In the genomic region with DNA sequence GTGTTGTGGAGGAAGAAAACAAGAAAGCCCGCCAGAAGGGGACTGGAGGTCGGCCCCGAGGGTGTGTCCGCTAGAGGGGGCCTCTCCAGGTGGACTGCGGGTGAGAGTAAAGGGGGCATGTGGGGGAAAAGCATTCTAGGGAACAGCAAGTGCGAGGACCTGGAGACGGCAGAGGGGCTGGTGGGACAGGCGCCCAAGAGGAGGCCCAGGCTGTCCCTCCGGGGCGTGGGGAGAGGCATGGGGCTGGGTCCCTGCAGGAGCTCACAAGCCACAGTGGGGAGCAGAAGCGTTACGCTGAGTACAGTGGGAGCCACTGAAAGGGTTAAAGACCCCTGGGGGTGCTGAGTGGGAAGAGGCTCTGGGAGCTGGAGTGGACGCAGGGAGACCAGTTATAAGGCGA, we compare ENCODE assay signal across 10 cellular contexts. TPM values are rescaled to one million over a fixed set of nuclear protein-coding genes. Genes with fewer than 3 reads are reported as not detected.
DNase-seq lines count a peak whose midpoint lies in the region; ATAC-seq, FAIRE-seq and TF ChIP-seq lines count a peak whose summit lies in the region.
"Had no signal": no experiment of that assay in that cellular context is flagged by ENCODE, and none has a peak within 500 bp of the region (broad histone marks: within the 10 kb centered on the region; RNA-seq: fewer than 3 reads in every experiment).

No MANE protein-coding gene starts in this region.

- H3K4me1 ChIP-seq in H9 (ENCODE audit: insufficient read depth, low read length): no peaks in the 10 kb centered on the region
- H3K4me1 ChIP-seq in adipocyte (ENCODE audit: control insufficient read depth, insufficient read depth, low read length): peaks cover 31% of the 10 kb centered on the region
- peaks cover 52% of the 10 kb centered on the region for H3K4me1 ChIP-seq in HepG2 (ENCODE audit: insufficient read depth, low read length)
- peaks cover 37 to 84% (median 67%) of the 10 kb centered on the region in 6 donors for H3K4me1 ChIP-seq in spleen

- no peak overlapping the region for H2BK5ac ChIP-seq in H9 (ENCODE audit: insufficient read length, low read length)

- H3K27ac ChIP-seq in H9 (ENCODE audit: insufficient read length, low read depth, low read length) (no peak overlapping the region), HepG2 (ENCODE audit: extremely low read length, insufficient read depth, low read length) (no peak overlapping the region), spleen (peak overlapping the region; percentile 66 to 98 (median 91))

- H3K9me3 ChIP-seq in H9 (ENCODE audit: control insufficient read depth, low read depth, low read length) (no peaks in the 10 kb centered on the region), adipocyte (ENCODE audit: control insufficient read depth, low read length) (no peaks in the 10 kb centered on the region), HepG2 (ENCODE audit: low read length) (no peaks in the 10 kb centered on the region), spleen (no peaks in the 10 kb centered on the region)

- H4K8ac ChIP-seq in H9 (replicated peaks; ENCODE audit: insufficient read length, low read depth, low read length): no peak overlapping the region

- POLR2A ChIA-PET in HepG2 (lab: Yijun Ruan, JAX): interaction anchor here (1.1 kb wide), 1 partner anchor 408 kb away, joined by 4 read pairs; no protein-coding TSS in a partner anchor

- H3K23me2 ChIP-seq in H9 (ENCODE audit: insufficient read length, low read depth, low read length, poor library complexity, severe bottlenecking): peaks cover 10% of the 10 kb centered on the region

- no peak overlapping the region for H3K4me3 ChIP-seq in adipocyte (ENCODE audit: low read length)
- no peak overlapping the region for H3K4me3 ChIP-seq in HepG2 (replicated peaks in 1 of 3; ENCODE audit: insufficient read depth in 1 of 3, low read depth in 2 of 3, low read length in 3 of 3)
- peak overlapping the region in 1 of 8 donors; percentile 86 for H3K4me3 ChIP-seq in spleen

- DNase-seq in H9 (no peak), adipocyte (ENCODE audit: low read depth) (no peak), HepG2 (ENCODE audit: low spot score) (no peak), spleen (no peak), UCSD-AML1 (lab: John Stamatoyannopoulos, UW; ENCODE audit: unreplicated experiment) (no peak), SW 1271 (lab: John Stamatoyannopoulos, UW) (no peak)
- DNase-seq: NCI-H1436, T1000 had no signal

- peak overlapping the region; percentile 71 to 85; a peak in 4 of 5 replicates for H3K4me3 Mint-ChIP-seq in H9

- H2AK5ac ChIP-seq in H9 (ENCODE audit: insufficient read length, low read length): no peak overlapping the region

- H3K23ac ChIP-seq in H9 (ENCODE audit: insufficient read length, low read depth, low read length): no peak overlapping the region

- H3K36me3 ChIP-seq in adipocyte (ENCODE audit: control insufficient read depth, insufficient read depth, low read length, severe bottlenecking): no peaks in the 10 kb centered on the region
- H3K36me3 ChIP-seq in HepG2 (replicated peaks in 1 of 2; ENCODE audit: control insufficient read depth in 1 of 2, insufficient read depth in 2 of 2, low read length in 2 of 2): no peaks in the 10 kb centered on the region
- H3K36me3 ChIP-seq in spleen: peaks cover 0 to 11% (median 0%) of the 10 kb centered on the region in 6 donors

- no peak overlapping the region for H3K27ac Mint-ChIP-seq in H9

- H3K9ac ChIP-seq in H9 (ENCODE audit: extremely low read depth, insufficient read length, low read length) (no peak overlapping the region), adipocyte (ENCODE audit: low read length) (peak overlapping the region; percentile 78), HepG2 (ENCODE audit: insufficient read depth, low read depth, low read length) (no peak overlapping the region)

- no peaks in the 10 kb centered on the region for H3K79me1 ChIP-seq in H9 (ENCODE audit: insufficient read depth, low read depth, low read length, poor library complexity, severe bottlenecking)

- H2AFZ ChIP-seq in H9 (ENCODE audit: low read length): no peak overlapping the region
- H2AFZ ChIP-seq in HepG2 (ENCODE audit: low read length): no peak overlapping the region

- no peak overlapping the region for H3T11ph ChIP-seq in H9 (ENCODE audit: low read length)

- CTCF ChIA-PET in HepG2 (lab: Yijun Ruan, JAX; ENCODE audit: low intra/inter-chr PET ratio, low total read pairs): no interaction called here

- TF ChIP-seq RAD21 in HepG2 (CRISPR knock-in tag; IDR thresholded peaks at IDR 0.05): no peak

- H4K20me1 ChIP-seq in H9 (ENCODE audit: control insufficient read depth, insufficient read depth, insufficient read length) (no peaks in the 10 kb centered on the region), HepG2 (ENCODE audit: insufficient read depth, low read length) (no peaks in the 10 kb centered on the region)

- no peak overlapping the region for H2BK20ac ChIP-seq in H9 (ENCODE audit: low read depth, low read length, poor library complexity, severe bottlenecking)

- peaks cover 8 to 26% (median 11%) of the 10 kb centered on the region in 3 experiments for H3K36me3 Mint-ChIP-seq in H9 (ENCODE audit: insufficient read depth in 1 of 3, low read depth in 3 of 3)

- H3K4ac ChIP-seq in H9 (ENCODE audit: low read depth, low read length): no peak overlapping the region

- H3K14ac ChIP-seq in H9 (ENCODE audit: insufficient read depth, low read length): no peak overlapping the region

- TF ChIP-seq EP300 in HepG2 (IDR thresholded peaks at IDR 0.05; ENCODE audit: low read depth in 2 of 2, low read length in 2 of 2): no peak
- TF ChIP-seq EP300 in HepG2 (CRISPR knock-in tag; IDR thresholded peaks at IDR 0.05; ENCODE audit: borderline replicate concordance): no peak

- ATAC-seq in HepG2: no peak
- ATAC-seq in GM19023 (IDR thresholded peaks at IDR 0.05; ENCODE audit: unreplicated experiment): no peak

- H3K79me2 ChIP-seq in H9 (ENCODE audit: insufficient read depth, low read length) (no peaks in the 10 kb centered on the region), HepG2 (ENCODE audit: insufficient read depth, low read length) (no peaks in the 10 kb centered on the region)

- no peak overlapping the region for H2BK15ac ChIP-seq in H9 (ENCODE audit: low read depth, low read length)

- no TSS peak for BruUV-seq in HepG2 (replicated peaks; lab: Mats Ljungman, UMichigan)

- H2BK12ac ChIP-seq in H9 (ENCODE audit: insufficient read length, low read depth, low read length): peak overlapping the region; percentile 41

- no peak for TF ChIP-seq CTCF in H9 (conservative IDR thresholded peaks at IDR 0.05)
- no peak for TF ChIP-seq CTCF in HepG2 (CRISPR knock-in tag; IDR thresholded peaks at IDR 0.05)
- TF ChIP-seq CTCF in spleen (IDR thresholded peaks at IDR 0.05 in 8 of 11, conservative IDR thresholded peaks at IDR 0.05 in 3 of 11): no peak

- H3K4me1 Mint-ChIP-seq in H9: peaks cover 14 to 26% of the 10 kb centered on the region in 2 experiments

- no CpG with 5 or more reads among the region's 14 CpGs for WGBS in H9 (ENCODE audit: extremely low coverage, insufficient read length, low lambda C conversion rate)
- 86% methylated on average over 14 of the region's 14 CpGs for WGBS in HepG2 (ENCODE audit: low lambda C conversion rate)
- WGBS in spleen, 5 donors: 88 to 93% (median 89%) methylated on average over 14 of the region's 14 CpGs

- peaks cover 45% of the 10 kb centered on the region for H3K27me3 Mint-ChIP-seq in H9 (ENCODE audit: low read depth)

- H4K91ac ChIP-seq in H9 (ENCODE audit: insufficient read length, low read depth, low read length): no peak overlapping the region

- no peak overlapping the region for H3K56ac ChIP-seq in H9 (ENCODE audit: insufficient read length, low read depth, low read length)

- in situ Hi-C loops in HepG2 (cut with HindIII; ENCODE audit: extremely low pct_ligation_motif_present, low pct_unique_long_range_greater_than_20kb): no loop called here

- TF ChIP-seq POLR2A in HepG2 (IDR thresholded peaks at IDR 0.05; ENCODE audit: insufficient read depth in 1 of 2, low read depth in 2 of 2, low read length in 2 of 2): no peak
- TF ChIP-seq POLR2A in spleen (IDR thresholded peaks at IDR 0.05): no peak

- H3K9me3 Mint-ChIP-seq in H9: peaks cover 0 to 5% of the 10 kb centered on the region in 2 experiments; a peak in 3 of 5 replicates
- H3K9me3 Mint-ChIP-seq: activated T-helper 2 cell treated with anti-CD3 and anti-CD28 coated beads, Interferon-gamma antibody, Interleukin-2, Interleukin-4, amounts not matched to agents 10 μg/mL and 5 μg/mL and 100 μg/mL, durations not matched to agents 14 hours and 24 hours and 36 hours had no signal

- no peak overlapping the region for H3K18ac ChIP-seq in H9 (ENCODE audit: insufficient read length, low read depth, low read length)

- no peak for FAIRE-seq in HepG2 (lab: Jason Lieb, UNC)

- H4K5ac ChIP-seq in H9 (ENCODE audit: insufficient read length, low read depth, low read length): no peak overlapping the region

- no peaks in the 10 kb centered on the region; the same call in 1 of the 2 replicates for H3K27me3 ChIP-seq in H9 (ENCODE audit: insufficient read depth, low read length)
- H3K27me3 ChIP-seq in adipocyte (replicated peaks; ENCODE audit: control insufficient read depth, insufficient read depth, low read length): no peaks in the 10 kb centered on the region
- peaks cover 7 to 50% of the 10 kb centered on the region in 2 experiments for H3K27me3 ChIP-seq in HepG2 (ENCODE audit: control insufficient read depth in 1 of 2, insufficient read depth in 2 of 2, low read length in 2 of 2)
- H3K27me3 ChIP-seq in spleen (replicated peaks in 1 of 7): peaks cover 0 to 7% (median 0%) of the 10 kb centered on the region in 7 donors

- intact Hi-C loops in HepG2 (cut with micrococcal nuclease; ENCODE audit: unreplicated experiment): no loop called here
- intact Hi-C loops in spleen (cut with DNase I; ENCODE audit: low total_unique reads): no loop called here

- no peak overlapping the region for H2BK120ac ChIP-seq in H9 (ENCODE audit: low read depth, low read length, poor library complexity, severe bottlenecking)

- H3K4me2 ChIP-seq in H9 (ENCODE audit: insufficient read depth, insufficient read length, low read length) (peak overlapping the region; percentile 75), HepG2 (ENCODE audit: low read depth, low read length) (no peak overlapping the region)

RNA-seq across cellular contexts. Expression of gene KLF11, which starts 1.6 kb away (rescaled TPM):
- total RNA-seq in H9 (2021) (15.5 and 18.1 TPM in 2 replicates), HepG2 (2016; rRNA removed; fragmentation: Illumina TruSeq; extraction: Trizol) (2.5 and 3.1 TPM in 2 replicates), spleen (10 to 100 TPM; 18.3 to 46.1 (median 33.5) TPM)
- total RNA-seq in HepG2 (2016; cell fraction: cytosol; rRNA removed; fragmentation: Illumina TruSeq; extraction: Trizol; ENCODE audit: low read depth): 0.53 and 0.71 TPM in 2 replicates
- 2.6 and 2.9 TPM in 2 replicates for total RNA-seq in HepG2 (2016; cell fraction: insoluble cytoplasmic fraction; rRNA removed; fragmentation: Illumina TruSeq; extraction: Trizol)
- 3.0 and 3.1 TPM in 2 replicates for total RNA-seq in HepG2 (2016; cell fraction: membrane; rRNA removed; fragmentation: Illumina TruSeq; extraction: Trizol)
- total RNA-seq in HepG2 (2016; cell fraction: nucleus; rRNA removed; fragmentation: Illumina TruSeq; extraction: Trizol): 2.7 and 3.1 TPM in 2 replicates
- polyA plus RNA-seq in HepG2 (2011; rRNA removed) (11.8 and 16.9 TPM in 2 replicates), spleen (10 to 100 TPM in 1 of 3 donors, 1 to 10 TPM in 2; 5.4 to 13.3 (median 8.0) TPM)
- polyA plus RNA-seq in HepG2 (2011; cell fraction: cytosol; rRNA removed): 5.0 and 9.2 TPM in 2 replicates
- polyA plus RNA-seq in HepG2 (2011; cell fraction: nucleus; rRNA removed): 5.8 and 9.5 TPM in 2 replicates
- 8.7 and 11.2 TPM in 2 replicates for polyA plus RNA-seq in HepG2 (2012)
- polyA plus RNA-seq in HepG2 (2016; cell fraction: cytosol; fragmentation: Illumina TruSeq; extraction: Trizol; ENCODE audit: low read depth): 0.48 and 0.57 TPM in 2 replicates
- polyA plus RNA-seq in HepG2 (2016; cell fraction: insoluble cytoplasmic fraction; fragmentation: Illumina TruSeq; extraction: Trizol; ENCODE audit: low read depth): 2.9 and 3.2 TPM in 2 replicates
- polyA plus RNA-seq in HepG2 (2016; cell fraction: membrane; fragmentation: Illumina TruSeq; extraction: Trizol; ENCODE audit: low read depth): 1.8 and 2.0 TPM in 2 replicates
- polyA plus RNA-seq in HepG2 (2016; cell fraction: nucleus; fragmentation: Illumina TruSeq; extraction: Trizol; ENCODE audit: insufficient read depth, low read depth): 4.8 and 5.6 TPM in 2 replicates
- polyA minus RNA-seq in HepG2 (2011; rRNA and poly(A)+ RNA removed; ENCODE audit: low replicate concordance): 22.9 and 78.5 TPM in 2 replicates
- polyA minus RNA-seq in HepG2 (2011; cell fraction: cytosol; rRNA and poly(A)+ RNA removed): 5.3 and 10.4 TPM in 2 replicates
- polyA minus RNA-seq in HepG2 (2011; cell fraction: nucleus; rRNA and poly(A)+ RNA removed): 7.1 and 10.8 TPM in 2 replicates

RNA-seq across cellular contexts. Expression of gene CYS1, which starts 38.5 kb away (rescaled TPM):
- total RNA-seq in H9 (2021): 0.07 and 0.35 TPM in 2 replicates
- not detected in 2 replicates for total RNA-seq in HepG2 (2016; rRNA removed; fragmentation: Illumina TruSeq; extraction: Trizol)
- total RNA-seq in HepG2 (2016; cell fraction: cytosol; rRNA removed; fragmentation: Illumina TruSeq; extraction: Trizol; ENCODE audit: low read depth): 0.09 TPM in 1 of 2 replicates, not detected in the other
- total RNA-seq in HepG2 (2016; cell fraction: insoluble cytoplasmic fraction; rRNA removed; fragmentation: Illumina TruSeq; extraction: Trizol): not detected in 2 replicates
- total RNA-seq in HepG2 (2016; cell fraction: membrane; rRNA removed; fragmentation: Illumina TruSeq; extraction: Trizol): 0.14 TPM in 1 of 2 replicates, not detected in the other
- total RNA-seq in HepG2 (2016; cell fraction: nucleus; rRNA removed; fragmentation: Illumina TruSeq; extraction: Trizol): not detected in 2 replicates
- 0.04 TPM in 2 replicates for polyA plus RNA-seq in HepG2 (2011; rRNA removed)
- 0.04 and 0.12 TPM in 2 replicates for polyA plus RNA-seq in HepG2 (2011; cell fraction: cytosol; rRNA removed)
- polyA plus RNA-seq in HepG2 (2011; cell fraction: nucleus; rRNA removed): 0.03 TPM in 1 of 2 replicates, not detected in the other
- 0.13 TPM in 1 of 2 replicates, not detected in the other for polyA plus RNA-seq in HepG2 (2012)
- polyA plus RNA-seq in HepG2 (2016; cell fraction: cytosol; fragmentation: Illumina TruSeq; extraction: Trizol; ENCODE audit: low read depth): not detected in 2 replicates
- polyA plus RNA-seq in HepG2 (2016; cell fraction: insoluble cytoplasmic fraction; fragmentation: Illumina TruSeq; extraction: Trizol; ENCODE audit: low read depth): not detected in 2 replicates
- not detected in 2 replicates for polyA plus RNA-seq in HepG2 (2016; cell fraction: membrane; fragmentation: Illumina TruSeq; extraction: Trizol; ENCODE audit: low read depth)
- polyA plus RNA-seq in HepG2 (2016; cell fraction: nucleus; fragmentation: Illumina TruSeq; extraction: Trizol; ENCODE audit: insufficient read depth, low read depth): not detected in 2 replicates
- polyA minus RNA-seq in HepG2 (2011; rRNA and poly(A)+ RNA removed; ENCODE audit: low replicate concordance): 0.16 TPM in 1 of 2 replicates, not detected in the other
- not detected in 2 replicates for polyA minus RNA-seq in HepG2 (2011; cell fraction: cytosol; rRNA and poly(A)+ RNA removed)
- not detected in 2 replicates for polyA minus RNA-seq in HepG2 (2011; cell fraction: nucleus; rRNA and poly(A)+ RNA removed)
- total RNA-seq in spleen: 1 to 10 TPM in 6 of 7 donors, under 1 TPM in 1; 0.97 to 2.9 (median 1.7) TPM
- under 1 TPM; 0.38 to 0.56 (median 0.43) TPM for polyA plus RNA-seq in spleen

Comparison
In these comparisons a context has a peak if more than half of its experiments do, and no peak if none do; other contexts are left out.
1. H3K27ac ChIP-seq: peak in spleen (8 of 8); none in H9 (single experiment) and HepG2 (single experiment).